ENCODE assay signal across 1 cellular context in genomic region chr4:54006755-54007154, GRCh38.
TF ChIP-seq lines count a peak whose summit lies in the region.

No MANE protein-coding gene starts in this region.

TF ChIP-seq in HepG2, 621 proteins besides CTCF, POLR2A, EP300 and RAD21 (continued from another document and continues in another):
- TF ChIP-seq CREM (IDR thresholded peaks at IDR 0.05) (peak; percentile 53; the same call in 1 of the 2 replicates), CREM (CRISPR knock-in tag; IDR thresholded peaks at IDR 0.05) (no peak), SKI (IDR thresholded peaks at IDR 0.05; ENCODE audit: partially characterized antibody) (peak; percentile 14), ZNF547 (CRISPR knock-in tag; IDR thresholded peaks at IDR 0.05) (no peak), HNF4A (CRISPR knock-in tag; IDR thresholded peaks at IDR 0.05) (peak; percentile 71), TCF7 (IDR thresholded peaks at IDR 0.05; ENCODE audit: low read depth) (peak; percentile 68), FOXP1 (IDR thresholded peaks at IDR 0.05) (no peak), FOXP1 (CRISPR knock-in tag; IDR thresholded peaks at IDR 0.05) (peak; percentile 70; the same call in 1 of the 2 replicates), HHEX (CRISPR knock-in tag; IDR thresholded peaks at IDR 0.05) (peak; percentile 77; the same call in 1 of the 2 replicates), FOXJ3 (CRISPR knock-in tag; IDR thresholded peaks at IDR 0.05; ENCODE audit: borderline replicate concordance) (peak; percentile 57; the same call in 1 of the 2 replicates), SIN3A (IDR thresholded peaks at IDR 0.05; ENCODE audit: borderline replicate concordance, low read depth, low read length) (no peak), ZKSCAN8 (CRISPR knock-in tag; IDR thresholded peaks at IDR 0.05; ENCODE audit: borderline replicate concordance) (peak; percentile 41; the same call in 1 of the 2 replicates), RARA (CRISPR knock-in tag; IDR thresholded peaks at IDR 0.05) (peak; percentile 80), TEAD3 (CRISPR knock-in tag; optimal IDR thresholded peaks at IDR 0.05; ENCODE audit: borderline replicate concordance) (peak; percentile 60), FOXA3 (CRISPR knock-in tag; IDR thresholded peaks at IDR 0.05) (peak; percentile 88), ZNF879 (CRISPR knock-in tag; IDR thresholded peaks at IDR 0.05) (no peak), HDAC2 (CRISPR knock-in tag; IDR thresholded peaks at IDR 0.05) (peak; percentile 57; the same call in 1 of the 2 replicates), CBFB (CRISPR knock-in tag; IDR thresholded peaks at IDR 0.05) (peak; percentile 80), PAXIP1 (CRISPR knock-in tag; conservative IDR thresholded peaks at IDR 0.05) (peak; percentile 63), ZSCAN29 (CRISPR knock-in tag; conservative IDR thresholded peaks at IDR 0.05) (no peak), ZC3H4 (CRISPR knock-in tag; IDR thresholded peaks at IDR 0.05; ENCODE audit: borderline replicate concordance) (no peak), AHDC1 (CRISPR knock-in tag; IDR thresholded peaks at IDR 0.05; ENCODE audit: borderline replicate concordance) (peak; percentile 83; the same call in 1 of the 2 replicates), PITX1 (CRISPR knock-in tag; IDR thresholded peaks at IDR 0.05) (no peak; the same call in 1 of the 2 replicates), MIER3 (CRISPR knock-in tag; IDR thresholded peaks at IDR 0.05; ENCODE audit: borderline replicate concordance) (peak; percentile 35; the same call in 1 of the 2 replicates), SOX13 (IDR thresholded peaks at IDR 0.05) (no peak), SOX13 (CRISPR knock-in tag; conservative IDR thresholded peaks at IDR 0.05 in 1 of 2, IDR thresholded peaks at IDR 0.05 in 1 of 2) (peak in 1 of 2 experiments; percentile 60; a peak in 1 of 4 replicates), SIX1 (CRISPR knock-in tag; IDR thresholded peaks at IDR 0.05; ENCODE audit: borderline replicate concordance) (peak; percentile 49; the same call in 1 of the 2 replicates), GATAD2A (CRISPR knock-in tag; IDR thresholded peaks at IDR 0.05) (peak; percentile 67), NCOR1 (IDR thresholded peaks at IDR 0.05; ENCODE audit: borderline replicate concordance, low read length) (peak; percentile 42; the same call in 1 of the 2 replicates), ASH2L (IDR thresholded peaks at IDR 0.05; ENCODE audit: insufficient read length, low read depth, low read length) (peak; percentile 62), ZKSCAN1 (IDR thresholded peaks at IDR 0.05; ENCODE audit: low read length) (peak; percentile 86), CENPT (CRISPR knock-in tag; IDR thresholded peaks at IDR 0.05; ENCODE audit: low read depth) (no peak), HMG20B (CRISPR knock-in tag; conservative IDR thresholded peaks at IDR 0.05) (0 out of 2 replicates have a peak, but pooled peaks have one; percentile 44), RERE (CRISPR knock-in tag; IDR thresholded peaks at IDR 0.05; ENCODE audit: low read depth) (peak; percentile 63; the same call in 1 of the 2 replicates), NCOA2 (CRISPR knock-in tag; IDR thresholded peaks at IDR 0.05) (peak; percentile 45; the same call in 1 of the 2 replicates), NR2F2 (IDR thresholded peaks at IDR 0.05; ENCODE audit: borderline replicate concordance, low read depth) (peak; percentile 38; the same call in 1 of the 2 replicates), ZNF609 (CRISPR knock-in tag; IDR thresholded peaks at IDR 0.05; ENCODE audit: borderline replicate concordance) (peak; percentile 93), ZGPAT (CRISPR knock-in tag; IDR thresholded peaks at IDR 0.05) (peak; percentile 35; the same call in 1 of the 2 replicates), FOXA1 (IDR thresholded peaks at IDR 0.05) (peak; percentile 92), FOXA1 (CRISPR knock-in tag; IDR thresholded peaks at IDR 0.05) (peak; percentile 80), NFIC (IDR thresholded peaks at IDR 0.05; ENCODE audit: low read length) (peak; percentile 65; the same call in 1 of the 2 replicates)
